In genomic region chr10:27252267-27253000, GRCh38 we compare ENCODE assay signal across 8 cellular contexts. TPM values are rescaled to one million over a fixed set of nuclear protein-coding genes. Genes with fewer than 3 reads are reported as not detected.
DNase-seq lines count a peak whose midpoint lies in the region; ATAC-seq, FAIRE-seq and TF ChIP-seq lines count a peak whose summit lies in the region.

No MANE protein-coding gene starts in this region.

- peaks cover 2 to 8% (median 7%) of the 10 kb centered on the region in 3 donors for H3K4me1 ChIP-seq in skeletal muscle tissue (ENCODE audit: control insufficient read depth in 3 of 3, insufficient read depth in 3 of 3, low read length in 3 of 3)

- no peak for FAIRE-seq in D721Med (lab: Jason Lieb, UNC)

- TF ChIP-seq CTCF in D721Med (IDR thresholded peaks at IDR 0.05; ENCODE audit: insufficient read depth, missing control alignments): no peak

- ATAC-seq in GM18502 (IDR thresholded peaks at IDR 0.05; ENCODE audit: poor library complexity, unreplicated experiment) (peak; percentile 100), HG02870 (IDR thresholded peaks at IDR 0.05; ENCODE audit: unreplicated experiment) (peak; percentile 98), left cardiac atrium (peak; percentile 97 to 99)

- peak overlapping the region; percentile 43 to 83 (median 62) for H3K9ac ChIP-seq in skeletal muscle tissue (ENCODE audit: low read depth in 1 of 3, low read length in 3 of 3)

- DNase-seq in OCI-M1 (lab: John Stamatoyannopoulos, UW): peak; percentile 72
- DNase-seq in activated gamma-delta T cell treated with anti-CD3 and anti-CD28 coated beads, Interleukin-2, amount 50 U/mL, for 16 hours (ENCODE audit: low read depth): peak; percentile 81
- DNase-seq in left cardiac atrium: peak; percentile 79
- DNase-seq in D721Med (ENCODE audit: insufficient read length, low spot score): no peak
- DNase-seq in Ammon's horn (ENCODE audit: low spot score): no peak

- H3K9me3 ChIP-seq in skeletal muscle tissue (ENCODE audit: control insufficient read depth in 3 of 3, low read length in 3 of 3): no peaks in the 10 kb centered on the region

- peaks cover 2 to 3% (median 3%) of the 10 kb centered on the region in 3 donors for H3K27me3 ChIP-seq in skeletal muscle tissue (ENCODE audit: control insufficient read depth in 3 of 3, insufficient read depth in 3 of 3, low read length in 3 of 3)

- intact Hi-C loops in left cardiac atrium (cut with DNase I): no loop called here

- no peaks in the 10 kb centered on the region for H3K36me3 ChIP-seq in skeletal muscle tissue (ENCODE audit: control insufficient read depth in 3 of 3, insufficient read depth in 3 of 3, low read length in 3 of 3)

- H3K4me3 ChIP-seq in skeletal muscle tissue (ENCODE audit: low read length in 3 of 3): peak overlapping the region; percentile 62 to 77 (median 68)

- no peak overlapping the region for H3K27ac ChIP-seq in skeletal muscle tissue (ENCODE audit: low read depth, low read length)

RNA-seq across cellular contexts. Expression of gene ACBD5, which starts 11.8 kb away (rescaled TPM):
- 10 to 100 TPM; 34.9 to 36.1 TPM for total RNA-seq in left cardiac atrium
- 15.7 TPM for total RNA-seq in skeletal muscle tissue

Comparison
In these comparisons a context has a peak if more than half of its experiments do, and no peak if none do; other contexts are left out.
1. DNase-seq: peak in OCI-M1 (single experiment), activated gamma-delta T cell treated with anti-CD3 and anti-CD28 coated beads, Interleukin-2, amount 50 U/mL, for 16 hours (single experiment) and left cardiac atrium (single experiment); none in D721Med (single experiment) and Ammon's horn (single experiment).
2. Peak in every context shown above with its lines, with median percentiles within 50 percentile points of each other: ATAC-seq.